8 cellular contexts compared by ENCODE assay signal in the genomic region with DNA sequence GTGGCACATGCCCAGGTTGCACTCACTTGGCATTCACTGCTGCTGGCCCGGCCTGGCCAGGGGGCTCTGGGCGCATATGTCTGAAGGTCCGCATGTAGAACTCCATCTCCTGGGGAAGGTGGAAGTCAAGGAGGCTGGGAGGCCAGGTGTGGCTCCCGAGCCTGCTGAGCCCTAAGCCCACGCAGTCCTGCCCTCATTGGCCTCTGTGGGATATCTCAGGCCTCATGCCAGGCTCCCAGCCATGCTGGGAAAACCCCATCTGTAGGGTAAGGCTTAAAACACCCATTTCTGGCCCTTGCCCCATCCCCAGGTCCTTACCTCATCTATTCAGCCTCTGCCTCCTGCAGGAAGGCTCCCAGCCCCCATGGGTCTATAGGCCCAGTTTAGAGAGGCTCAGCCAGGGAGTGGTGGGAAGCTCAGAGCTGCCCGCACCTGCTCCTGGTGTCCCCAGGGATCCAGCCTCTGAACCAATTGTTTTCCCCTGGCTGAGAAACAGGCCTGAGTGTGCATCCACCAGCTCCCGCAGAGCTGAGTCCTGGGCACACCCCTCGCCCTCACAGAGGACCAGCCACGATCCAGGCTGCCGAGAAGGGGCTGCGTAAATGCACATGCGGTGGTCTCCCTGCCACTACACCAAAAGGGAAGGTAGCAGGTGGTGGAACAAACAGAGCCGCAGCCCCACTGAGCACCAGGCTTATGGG. TPM values are rescaled to one million over a fixed set of nuclear protein-coding genes. Genes with fewer than 3 reads are reported as not detected.
DNase-seq lines count a peak whose midpoint lies in the region; ATAC-seq and TF ChIP-seq lines count a peak whose summit lies in the region.
"Had no signal": no experiment of that assay in that cellular context is flagged by ENCODE, and none has a peak within 500 bp of the region (broad histone marks: within the 10 kb centered on the region; RNA-seq: fewer than 3 reads in every experiment).

No MANE protein-coding gene starts in this region.

- TF ChIP-seq POLR2A in suprapubic skin (IDR thresholded peaks at IDR 0.05): no peak

- no peak overlapping the region for H3K4me3 ChIP-seq in suprapubic skin

- H3K27ac ChIP-seq in suprapubic skin: peak overlapping the region; percentile 85

- H3K27ac Mint-ChIP-seq in glutamatergic neuron (ENCODE audit: unreplicated experiment): peak overlapping the region; percentile 96

- no peaks in the 10 kb centered on the region for H3K9me3 ChIP-seq in suprapubic skin

- H3K4me1 ChIP-seq in suprapubic skin: peaks cover 97% of the 10 kb centered on the region

- H3K4me1 Mint-ChIP-seq in glutamatergic neuron (ENCODE audit: low read depth, unreplicated experiment): peaks cover 15% of the 10 kb centered on the region

- H3K27me3 ChIP-seq in suprapubic skin: no peaks in the 10 kb centered on the region

- ATAC-seq in GM18861 (IDR thresholded peaks at IDR 0.05; ENCODE audit: unreplicated experiment): no peak
- ATAC-seq in HG03108 (IDR thresholded peaks at IDR 0.05; ENCODE audit: unreplicated experiment): no peak

- H3K9me3 Mint-ChIP-seq in glutamatergic neuron (ENCODE audit: unreplicated experiment): peaks cover 2% of the 10 kb centered on the region

- peak overlapping the region; percentile 75 for H3K4me3 Mint-ChIP-seq in glutamatergic neuron (ENCODE audit: unreplicated experiment)

- TF ChIP-seq EP300 in suprapubic skin (IDR thresholded peaks at IDR 0.05): no peak

- H3K36me3 ChIP-seq in suprapubic skin: no peaks in the 10 kb centered on the region

- DNase-seq in M059J (ENCODE audit: low read depth) (peak; percentile 24), NCI-H82 (lab: John Stamatoyannopoulos, UW) (peak; percentile 95), glutamatergic neuron (peak; percentile 82), suprapubic skin (ENCODE audit: low spot score in 2 of 2) (peak in 1 of 2 donors; percentile 64), GM19240 (ENCODE audit: insufficient read length, low spot score) (no peak)
- DNase-seq: activated CD4-positive, CD25-positive, alpha-beta regulatory T cell treated with anti-CD3 and anti-CD28 coated beads, Interleukin-2, amount 50 U/mL, for 72 hours had no signal

- 59% methylated on average over 11 of the region's 13 CpGs for WGBS in suprapubic skin

- no peaks in the 10 kb centered on the region for H3K36me3 Mint-ChIP-seq in glutamatergic neuron (ENCODE audit: unreplicated experiment)

- TF ChIP-seq CTCF in glutamatergic neuron (IDR thresholded peaks at IDR 0.05; ENCODE audit: partially characterized antibody, unreplicated experiment) (no peak), suprapubic skin (IDR thresholded peaks at IDR 0.05) (no peak)

- H3K27me3 Mint-ChIP-seq in glutamatergic neuron (ENCODE audit: unreplicated experiment): peaks cover 14% of the 10 kb centered on the region

RNA-seq across cellular contexts. Expression of a gene that starts 2.3 kb away (rescaled TPM):
- 0.47 and 0.69 TPM in 2 replicates for total RNA-seq in M059J (2014; rRNA removed; shearing (Covaris generic))
- total RNA-seq in glutamatergic neuron (ENCODE audit: unreplicated experiment): 21.7 TPM
- total RNA-seq in suprapubic skin: 100 to 1,000 TPM in 3 of 4 donors, 10 to 100 TPM in 1; 47.6 to 182 (median 121) TPM

RNA-seq across cellular contexts. Expression of a gene that starts 20.7 kb away (rescaled TPM):
- total RNA-seq in M059J (2014; rRNA removed; shearing (Covaris generic)): 2.0 and 2.3 TPM in 2 replicates
- total RNA-seq in glutamatergic neuron (ENCODE audit: unreplicated experiment): 4.6 TPM
- total RNA-seq in suprapubic skin: 10 to 100 TPM; 14.0 to 31.0 (median 23.8) TPM

RNA-seq across cellular contexts. Expression of a gene that starts 35.3 kb away (rescaled TPM):
- total RNA-seq in M059J (2014; rRNA removed; shearing (Covaris generic)): 0.25 and 0.30 TPM in 2 replicates
- total RNA-seq in glutamatergic neuron (ENCODE audit: unreplicated experiment): 6.0 TPM
- 100 to 1,000 TPM in 1 of 4 donors, 10 to 100 TPM in 3; 45.6 to 164 (median 69.1) TPM for total RNA-seq in suprapubic skin

Comparison
In these comparisons a context has a peak if more than half of its experiments do, and no peak if none do; other contexts are left out.
1. RNA of a gene that starts 2.3 kb away (total RNA-seq): 47.6 to 182 TPM in suprapubic skin and 21.7 TPM in glutamatergic neuron (single experiment); 0.47 to 0.69 TPM in M059J; every median in the first group is over 10 times any median in the second.